1 cellular context compared by ENCODE assay signal in genomic region chr6:47477497-47478232, GRCh38.
TF ChIP-seq lines count a peak whose summit lies in the region.

Gene CD2AP, plus strand, starts transcription at chr6:47477789. Its CDS starts 456 bp downstream, at chr6:47478245.

TF ChIP-seq in WTC11, 78 proteins besides CTCF, POLR2A, EP300 and RAD21 (continued from another document and continues in another):
- TF ChIP-seq ATF6 (CRISPR knock-in tag; IDR thresholded peaks at IDR 0.05) (no peak), CBFB (CRISPR knock-in tag; IDR thresholded peaks at IDR 0.05; ENCODE audit: low read depth) (no peak; the same call in 1 of the 2 replicates), TP53 (CRISPR knock-in tag; IDR thresholded peaks at IDR 0.05) (no peak), MYBL2 (CRISPR knock-in tag; IDR thresholded peaks at IDR 0.05) (0 out of 2 replicates have a peak, but pooled peaks have one; percentile 31), ZNF416 (CRISPR knock-in tag; IDR thresholded peaks at IDR 0.05) (0 out of 2 replicates have a peak, but pooled peaks have one; percentile 22), TCF7 (CRISPR knock-in tag; IDR thresholded peaks at IDR 0.05; ENCODE audit: low read depth) (0 out of 2 replicates have a peak, but pooled peaks have one; percentile 41), CREM (CRISPR knock-in tag; IDR thresholded peaks at IDR 0.05) (peak; percentile 95), USF1 (CRISPR knock-in tag; IDR thresholded peaks at IDR 0.05) (no peak; the same call in 1 of the 2 replicates), ZNF396 (CRISPR knock-in tag; IDR thresholded peaks at IDR 0.05; ENCODE audit: borderline replicate concordance) (no peak), AFF4 (CRISPR knock-in tag; IDR thresholded peaks at IDR 0.05; ENCODE audit: borderline replicate concordance) (no peak), ZNF219 (CRISPR knock-in tag; IDR thresholded peaks at IDR 0.05; ENCODE audit: borderline replicate concordance) (no peak; the same call in 1 of the 2 replicates), NR1H2 (CRISPR knock-in tag; IDR thresholded peaks at IDR 0.05) (no peak), TEAD4 (CRISPR knock-in tag; IDR thresholded peaks at IDR 0.05) (no peak), ZBTB21 (CRISPR knock-in tag; IDR thresholded peaks at IDR 0.05; ENCODE audit: borderline replicate concordance) (peak; percentile 97), ZNF281 (CRISPR knock-in tag; IDR thresholded peaks at IDR 0.05) (no peak), OVOL2 (CRISPR knock-in tag; IDR thresholded peaks at IDR 0.05; ENCODE audit: borderline replicate concordance) (no peak), JAZF1 (CRISPR knock-in tag; IDR thresholded peaks at IDR 0.05) (no peak), ZNF532 (CRISPR knock-in tag; IDR thresholded peaks at IDR 0.05; ENCODE audit: borderline replicate concordance) (no peak), KAT7 (CRISPR knock-in tag; IDR thresholded peaks at IDR 0.05; ENCODE audit: borderline replicate concordance) (peak; percentile 31; the same call in 1 of the 2 replicates), GTF2I (CRISPR knock-in tag; conservative IDR thresholded peaks at IDR 0.05) (no peak), PREB (CRISPR knock-in tag; IDR thresholded peaks at IDR 0.05; ENCODE audit: borderline replicate concordance) (peak; percentile 24; the same call in 1 of the 2 replicates), JUN (CRISPR knock-in tag; IDR thresholded peaks at IDR 0.05) (0 out of 2 replicates have a peak, but pooled peaks have one; percentile 44), ZNF263 (CRISPR knock-in tag; IDR thresholded peaks at IDR 0.05; ENCODE audit: low read depth) (no peak), ZNF121 (CRISPR knock-in tag; IDR thresholded peaks at IDR 0.05) (no peak), AR (CRISPR knock-in tag; IDR thresholded peaks at IDR 0.05) (no peak), ATF1 (CRISPR knock-in tag; IDR thresholded peaks at IDR 0.05) (no peak), ERG (CRISPR knock-in tag; IDR thresholded peaks at IDR 0.05) (no peak), SOX15 (CRISPR knock-in tag; IDR thresholded peaks at IDR 0.05) (no peak), ARID4B (CRISPR knock-in tag; IDR thresholded peaks at IDR 0.05; ENCODE audit: borderline replicate concordance) (no peak), ZNF317 (CRISPR knock-in tag; IDR thresholded peaks at IDR 0.05; ENCODE audit: borderline replicate concordance, low read depth) (0 out of 2 replicates have a peak, but pooled peaks have one; percentile 18)
